Comparison of ENCODE assay signal across 12 cellular contexts in genomic region chr17:31490019-31490383, GRCh38.
DNase-seq lines count a peak whose midpoint lies in the region; ATAC-seq, FAIRE-seq and TF ChIP-seq lines count a peak whose summit lies in the region.
"Had no signal": no experiment of that assay in that cellular context is flagged by ENCODE, and none has a peak within 500 bp of the region (broad histone marks: within the 10 kb centered on the region; RNA-seq: fewer than 3 reads in every experiment).

No MANE protein-coding gene starts in this region.

- no peak for TF ChIP-seq EP300 in HepG2 (IDR thresholded peaks at IDR 0.05; ENCODE audit: low read depth in 2 of 2, low read length in 2 of 2)
- no peak for TF ChIP-seq EP300 in HepG2 (CRISPR knock-in tag; IDR thresholded peaks at IDR 0.05; ENCODE audit: borderline replicate concordance)

- H3K79me2 ChIP-seq in HepG2 (ENCODE audit: insufficient read depth, low read length), result peaks cover 69% of the 10 kb centered on the region

- intact Hi-C loops in HepG2 (cut with micrococcal nuclease; ENCODE audit: unreplicated experiment) (no loop called here), right lobe of liver (cut with DNase I) (no loop called here)

- no peaks in the 10 kb centered on the region for H3K9me3 Mint-ChIP-seq in activated naive CD8-positive, alpha-beta T cell treated with anti-CD3 and anti-CD28 coated beads for 36 hours
- H3K9me3 Mint-ChIP-seq in type B pancreatic cell, result no peaks in the 10 kb centered on the region

- no peak overlapping the region for H2AFZ ChIP-seq in HepG2 (ENCODE audit: low read length)
- H2AFZ ChIP-seq: GM23248 had no signal

- FAIRE-seq in HepG2 (lab: Jason Lieb, UNC), result no peak

- H3K9me3 ChIP-seq in HepG2 (ENCODE audit: low read length) (no peaks in the 10 kb centered on the region), right lobe of liver (no peaks in the 10 kb centered on the region), mucosa of rectum (ENCODE audit: control insufficient read depth in 2 of 2, low read length in 2 of 2) (no peaks in the 10 kb centered on the region), SJCRH30 (replicated peaks) (no peaks in the 10 kb centered on the region)

- TF ChIP-seq POLR2A in HepG2 (IDR thresholded peaks at IDR 0.05; ENCODE audit: insufficient read depth in 1 of 2, low read depth in 2 of 2, low read length in 2 of 2) (no peak), right lobe of liver (IDR thresholded peaks at IDR 0.05) (no peak), GM18505 (IDR thresholded peaks at IDR 0.05; ENCODE audit: borderline replicate concordance, extremely low read depth, insufficient read depth, insufficient read length) (no peak)

- H3K4me1 Mint-ChIP-seq in activated naive CD8-positive, alpha-beta T cell treated with anti-CD3 and anti-CD28 coated beads for 36 hours, result peaks cover 67% of the 10 kb centered on the region
- peaks cover 30% of the 10 kb centered on the region for H3K4me1 Mint-ChIP-seq in type B pancreatic cell (ENCODE audit: unreplicated experiment)

- POLR2A ChIA-PET in HepG2 (lab: Yijun Ruan, JAX), result interaction anchor here (0.7 to 6.0 kb wide), 7 partner anchors 9 to 51 kb away, joined by 3 to 161 read pairs (median 21); no protein-coding TSS in a partner anchor

- H3K4me3 ChIP-seq in HepG2 (replicated peaks in 1 of 3; ENCODE audit: insufficient read depth in 1 of 3, low read depth in 2 of 3, low read length in 3 of 3) (peak overlapping the region; percentile 81 to 95 (median 87)), right lobe of liver (no peak overlapping the region), mucosa of rectum (ENCODE audit: low read length in 2 of 2) (peak overlapping the region; percentile 61 to 66), SJCRH30 (no peak overlapping the region)
- H3K4me3 ChIP-seq: GM23248 had no signal

- TF ChIP-seq RAD21 in HepG2 (CRISPR knock-in tag; IDR thresholded peaks at IDR 0.05), result no peak

- peak overlapping the region; percentile 87 for H3K4me3 Mint-ChIP-seq in activated naive CD8-positive, alpha-beta T cell treated with anti-CD3 and anti-CD28 coated beads for 36 hours
- H3K4me3 Mint-ChIP-seq in type B pancreatic cell, result peak overlapping the region; percentile 91

- H3K27ac ChIP-seq in HepG2 (ENCODE audit: extremely low read length, insufficient read depth, low read length), result peak overlapping the region; percentile 30
- no peak overlapping the region for H3K27ac ChIP-seq in right lobe of liver
- H3K27ac ChIP-seq in mucosa of rectum (ENCODE audit: low read depth in 2 of 2, low read length in 2 of 2), result peak overlapping the region; percentile 88 to 92
- H3K27ac ChIP-seq in SJCRH30, result no peak overlapping the region
- H3K27ac ChIP-seq: GM23248, KMS-11 had no signal

- peak overlapping the region; percentile 78 for H3K27ac Mint-ChIP-seq in activated naive CD8-positive, alpha-beta T cell treated with anti-CD3 and anti-CD28 coated beads for 36 hours
- H3K27ac Mint-ChIP-seq in type B pancreatic cell, result peak overlapping the region; percentile 81

- H3K36me3 ChIP-seq in HepG2 (replicated peaks in 1 of 2; ENCODE audit: control insufficient read depth in 1 of 2, insufficient read depth in 2 of 2, low read length in 2 of 2) (peaks cover 4 to 12% of the 10 kb centered on the region in 2 experiments; a peak in 2 of 5 replicates), right lobe of liver (no peaks in the 10 kb centered on the region), mucosa of rectum (ENCODE audit: control insufficient read depth in 2 of 2, insufficient read depth in 2 of 2, low read length in 2 of 2) (no peaks in the 10 kb centered on the region), SJCRH30 (no peaks in the 10 kb centered on the region)

- H3K27me3 Mint-ChIP-seq in activated naive CD8-positive, alpha-beta T cell treated with anti-CD3 and anti-CD28 coated beads for 36 hours, result no peaks in the 10 kb centered on the region
- peaks cover 24% of the 10 kb centered on the region for H3K27me3 Mint-ChIP-seq in type B pancreatic cell

- ATAC-seq in HepG2 (no peak), right lobe of liver (no peak), GM18505 (IDR thresholded peaks at IDR 0.05; ENCODE audit: unreplicated experiment) (no peak)

- no TSS peak for BruUV-seq in HepG2 (replicated peaks; lab: Mats Ljungman, UMichigan)

- in situ Hi-C loops in HepG2 (cut with HindIII; ENCODE audit: extremely low pct_ligation_motif_present, low pct_unique_long_range_greater_than_20kb), result no loop called here

- peaks cover 5% of the 10 kb centered on the region for H3K36me3 Mint-ChIP-seq in activated naive CD8-positive, alpha-beta T cell treated with anti-CD3 and anti-CD28 coated beads for 36 hours
- H3K36me3 Mint-ChIP-seq in type B pancreatic cell, result peaks cover 3% of the 10 kb centered on the region

- CTCF ChIA-PET in HepG2 (lab: Yijun Ruan, JAX; ENCODE audit: low intra/inter-chr PET ratio, low total read pairs), result no interaction called here

- DNase-seq in HepG2 (ENCODE audit: low spot score) (no peak), right lobe of liver (no peak), type B pancreatic cell (ENCODE audit: extremely low spot score, unreplicated experiment) (no peak), SJCRH30 (no peak)
- DNase-seq in activated naive CD8-positive, alpha-beta T cell treated with anti-CD3 and anti-CD28 coated beads for 36 hours, result no peak
- DNase-seq in stimulated activated CD4-positive, alpha-beta T cell treated with anti-CD3 and anti-CD28 coated beads, Interleukin-12 subunit alpha, Interleukin-12 subunit beta, amount 100 ng/mL, for 4 hours, result no peak
- DNase-seq: GM23248, NCI-H2171, Right ventricle myocardium superior had no signal

- 35% methylated on average over 7 of the region's 7 CpGs for WGBS in HepG2 (ENCODE audit: low lambda C conversion rate)
- WGBS in right lobe of liver (ENCODE audit: insufficient coverage, low coverage, low lambda C conversion rate, missing lambda C conversion rate), result 78% methylated on average over 5 of the region's 7 CpGs

- no peak for TF ChIP-seq CTCF in HepG2 (CRISPR knock-in tag; IDR thresholded peaks at IDR 0.05)
- no peak for TF ChIP-seq CTCF in right lobe of liver (IDR thresholded peaks at IDR 0.05)
- TF ChIP-seq CTCF in type B pancreatic cell (conservative IDR thresholded peaks at IDR 0.05), result no peak

- H3K4me1 ChIP-seq in HepG2 (ENCODE audit: insufficient read depth, low read length) (peaks cover 64% of the 10 kb centered on the region), right lobe of liver (peaks cover 0 to 50% (median 19%) of the 10 kb centered on the region in 4 donors), mucosa of rectum (ENCODE audit: control insufficient read depth in 2 of 2, insufficient read depth in 2 of 2, low read length in 2 of 2) (peaks cover 64 to 68% of the 10 kb centered on the region in 2 donors), SJCRH30 (no peaks in the 10 kb centered on the region)

- H3K9ac ChIP-seq in HepG2 (ENCODE audit: insufficient read depth, low read depth, low read length), result peak overlapping the region; percentile 88
- H3K9ac ChIP-seq in mucosa of rectum (ENCODE audit: low read depth in 1 of 2, low read length in 2 of 2), result peak overlapping the region in 1 of 2 donors; percentile 92
- H3K9ac ChIP-seq: GM23248, KMS-11 had no signal

- H3K4me2 ChIP-seq in HepG2 (ENCODE audit: low read depth, low read length), result peak overlapping the region; percentile 89
- H3K4me2 ChIP-seq: KMS-11 had no signal

- H4K20me1 ChIP-seq in HepG2 (ENCODE audit: insufficient read depth, low read length), result no peaks in the 10 kb centered on the region; the same call in 1 of the 2 replicates

- H3K27me3 ChIP-seq in HepG2 (ENCODE audit: control insufficient read depth in 1 of 2, insufficient read depth in 2 of 2, low read length in 2 of 2) (no peaks in the 10 kb centered on the region), right lobe of liver (no peaks in the 10 kb centered on the region), mucosa of rectum (ENCODE audit: control insufficient read depth in 2 of 2, insufficient read depth in 2 of 2, low read length in 2 of 2) (no peaks in the 10 kb centered on the region), SJCRH30 (no peaks in the 10 kb centered on the region; the same call in 1 of the 2 replicates)

TF ChIP-seq in HepG2, 621 proteins besides CTCF, POLR2A, EP300 and RAD21 (continues in another document):
- TF ChIP-seq CAMTA2 (CRISPR knock-in tag; IDR thresholded peaks at IDR 0.05; ENCODE audit: borderline replicate concordance) (no peak), EEA1 (CRISPR knock-in tag; IDR thresholded peaks at IDR 0.05; ENCODE audit: borderline replicate concordance) (no peak), ZNF777 (CRISPR knock-in tag; IDR thresholded peaks at IDR 0.05) (0 out of 2 replicates have a peak, but pooled peaks have one; percentile 3), HIVEP1 (CRISPR knock-in tag; IDR thresholded peaks at IDR 0.05) (no peak)
- TF ChIP-seq, protein P1, sequence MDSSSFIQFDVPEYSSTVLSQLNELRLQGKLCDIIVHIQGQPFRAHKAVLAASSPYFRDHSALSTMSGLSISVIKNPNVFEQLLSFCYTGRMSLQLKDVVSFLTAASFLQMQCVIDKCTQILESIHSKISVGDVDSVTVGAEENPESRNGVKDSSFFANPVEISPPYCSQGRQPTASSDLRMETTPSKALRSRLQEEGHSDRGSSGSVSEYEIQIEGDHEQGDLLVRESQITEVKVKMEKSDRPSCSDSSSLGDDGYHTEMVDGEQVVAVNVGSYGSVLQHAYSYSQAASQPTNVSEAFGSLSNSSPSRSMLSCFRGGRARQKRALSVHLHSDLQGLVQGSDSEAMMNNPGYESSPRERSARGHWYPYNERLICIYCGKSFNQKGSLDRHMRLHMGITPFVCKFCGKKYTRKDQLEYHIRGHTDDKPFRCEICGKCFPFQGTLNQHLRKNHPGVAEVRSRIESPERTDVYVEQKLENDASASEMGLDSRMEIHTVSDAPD (CRISPR knock-in tag; IDR thresholded peaks at IDR 0.05), result 0 out of 2 replicates have a peak, but pooled peaks have one; percentile 29
- TF ChIP-seq, protein P2, sequence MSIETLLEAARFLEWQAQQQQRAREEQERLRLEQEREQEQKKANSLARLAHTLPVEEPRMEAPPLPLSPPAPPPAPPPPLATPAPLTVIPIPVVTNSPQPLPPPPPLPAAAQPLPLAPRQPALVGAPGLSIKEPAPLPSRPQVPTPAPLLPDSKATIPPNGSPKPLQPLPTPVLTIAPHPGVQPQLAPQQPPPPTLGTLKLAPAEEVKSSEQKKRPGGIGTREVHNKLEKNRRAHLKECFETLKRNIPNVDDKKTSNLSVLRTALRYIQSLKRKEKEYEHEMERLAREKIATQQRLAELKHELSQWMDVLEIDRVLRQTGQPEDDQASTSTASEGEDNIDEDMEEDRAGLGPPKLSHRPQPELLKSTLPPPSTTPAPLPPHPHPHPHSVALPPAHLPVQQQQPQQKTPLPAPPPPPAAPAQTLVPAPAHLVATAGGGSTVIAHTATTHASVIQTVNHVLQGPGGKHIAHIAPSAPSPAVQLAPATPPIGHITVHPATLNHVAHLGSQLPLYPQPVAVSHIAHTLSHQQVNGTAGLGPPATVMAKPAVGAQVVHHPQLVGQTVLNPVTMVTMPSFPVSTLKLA (IDR thresholded peaks at IDR 0.05), result no peak

Comparison
In these comparisons a context has a peak if more than half of its experiments do, and no peak if none do; other contexts are left out.
1. H3K27ac ChIP-seq: peak in HepG2 (single experiment) and mucosa of rectum (2 of 2); none in right lobe of liver (0 of 3) and SJCRH30 (single experiment).
2. H3K4me3 ChIP-seq: peak in HepG2 (3 of 3) and mucosa of rectum (2 of 2); none in right lobe of liver (0 of 3) and SJCRH30 (single experiment).